In the genomic region with DNA sequence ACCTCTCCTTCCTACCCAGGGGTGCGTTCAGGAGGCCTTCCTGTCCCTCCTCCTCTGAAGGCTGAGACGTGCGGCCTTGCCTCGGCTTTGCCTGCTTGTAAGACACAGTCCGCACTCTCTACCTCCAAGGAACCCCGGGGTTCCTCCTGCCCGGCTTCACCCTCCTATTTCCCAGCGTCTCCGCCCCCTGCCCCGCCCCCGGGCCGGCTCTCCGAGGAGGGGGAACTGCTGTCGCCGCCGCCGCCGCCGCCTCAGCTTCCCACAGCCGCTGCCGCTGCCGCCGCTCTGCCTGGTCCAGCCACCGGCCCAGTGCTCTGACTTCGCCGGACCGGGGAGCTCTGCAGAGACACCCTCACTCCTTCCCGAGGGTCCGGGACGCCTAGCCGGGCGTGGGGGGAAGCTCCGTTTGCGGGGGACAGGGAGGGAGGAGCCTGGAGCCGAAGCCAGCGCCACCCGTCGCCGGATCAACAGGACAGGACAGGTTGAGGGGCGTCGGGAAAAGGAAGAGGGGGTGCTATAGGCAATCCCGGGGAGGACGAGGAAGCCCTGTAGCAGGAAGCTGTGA, we compare ENCODE assay signal across 8 cellular contexts. TPM values are rescaled to one million over a fixed set of nuclear protein-coding genes. Genes with fewer than 3 reads are reported as not detected.
DNase-seq lines count a peak whose midpoint lies in the region; ATAC-seq and TF ChIP-seq lines count a peak whose summit lies in the region.

No MANE protein-coding gene starts in this region.

- H2AK5ac ChIP-seq in IMR-90 (ENCODE audit: low read depth, low read length), result no peak overlapping the region

- H3K27me3 Mint-ChIP-seq in activated CD8-positive, alpha-beta memory T cell treated with anti-CD3 and anti-CD28 coated beads, Interleukin-2, amount 10 ng/mL, durations not matched to agents 7 days and 5 days, result peaks cover 28% of the 10 kb centered on the region
- H3K27me3 Mint-ChIP-seq in stimulated activated naive CD8-positive, alpha-beta T cell treated with anti-CD3 and anti-CD28 coated beads, Interleukin-15, amount 100 ng/mL, for 72 hours, result peaks cover 43% of the 10 kb centered on the region

- H3K4me1 ChIP-seq in IMR-90 (ENCODE audit: control insufficient read depth, insufficient read depth, low read length), result peaks cover 8% of the 10 kb centered on the region
- peaks cover 42% of the 10 kb centered on the region for H3K4me1 ChIP-seq in mucosa of stomach (ENCODE audit: control insufficient read depth, insufficient read depth, low read length)

- no peak overlapping the region for H4K5ac ChIP-seq in IMR-90 (ENCODE audit: low read depth, low read length)

- ATAC-seq in IMR-90 (ENCODE audit: low read depth) (no peak), GM19395 (IDR thresholded peaks at IDR 0.05; ENCODE audit: unreplicated experiment) (no peak), HG03565 (IDR thresholded peaks at IDR 0.05; ENCODE audit: unreplicated experiment) (no peak)
- no peak for ATAC-seq in activated CD8-positive, alpha-beta memory T cell treated with anti-CD3 and anti-CD28 coated beads, Interleukin-2, amount 10 ng/mL, durations not matched to agents 7 days and 5 days
- ATAC-seq in stimulated activated naive CD8-positive, alpha-beta T cell treated with anti-CD3 and anti-CD28 coated beads, Interleukin-15, amount 100 ng/mL, for 72 hours, result no peak

- H3K36me3 ChIP-seq in IMR-90 (ENCODE audit: control insufficient read depth, insufficient read depth, low read length), result no peaks in the 10 kb centered on the region
- H3K36me3 ChIP-seq in mucosa of stomach (ENCODE audit: control insufficient read depth, insufficient read depth, low read length), result no peaks in the 10 kb centered on the region

- no peak overlapping the region for H2BK5ac ChIP-seq in IMR-90 (ENCODE audit: low read depth, low read length, poor library complexity, severe bottlenecking)

- no peak overlapping the region for H2BK120ac ChIP-seq in IMR-90 (ENCODE audit: low read depth, low read length)

- H3K27ac ChIP-seq in IMR-90 (ENCODE audit: insufficient read depth, low read length), result no peak overlapping the region

- H3K27me3 ChIP-seq in IMR-90 (ENCODE audit: control insufficient read depth, insufficient read depth, low read length) (peaks cover 34% of the 10 kb centered on the region), mucosa of stomach (ENCODE audit: control insufficient read depth, insufficient read depth, low read length) (peaks cover 66% of the 10 kb centered on the region)

- peak overlapping the region; percentile 64 for H3K4me3 Mint-ChIP-seq in activated CD8-positive, alpha-beta memory T cell treated with anti-CD3 and anti-CD28 coated beads, Interleukin-2, amount 10 ng/mL, durations not matched to agents 7 days and 5 days
- H3K4me3 Mint-ChIP-seq in stimulated activated naive CD8-positive, alpha-beta T cell treated with anti-CD3 and anti-CD28 coated beads, Interleukin-15, amount 100 ng/mL, for 72 hours, result peak overlapping the region; percentile 87 to 99

- H3K4ac ChIP-seq in IMR-90 (ENCODE audit: low read depth, low read length), result no peak overlapping the region

- no peak overlapping the region for H2BK20ac ChIP-seq in IMR-90 (ENCODE audit: low read depth, low read length)

- in situ Hi-C loops in IMR-90 (cut with MboI; ENCODE audit: low sequenced_read_pairs), result no loop called here

- dilution Hi-C loops in IMR-90 (cut with HindIII; ENCODE audit: low sequenced_read_pairs, unreplicated experiment), result no loop called here

- H3K23ac ChIP-seq in IMR-90 (ENCODE audit: low read depth, low read length), result no peak overlapping the region

- peak overlapping the region; percentile 12; the same call in 1 of the 2 replicates for H3K4me3 ChIP-seq in IMR-90 (ENCODE audit: insufficient read depth, low read depth, low read length)
- peak overlapping the region; percentile 75 for H3K4me3 ChIP-seq in epithelial cell of proximal tubule (ENCODE audit: low read depth, low read length)
- H3K4me3 ChIP-seq in mucosa of stomach (ENCODE audit: low read length), result no peak overlapping the region

- no peaks in the 10 kb centered on the region for H3K9me1 ChIP-seq in IMR-90 (ENCODE audit: insufficient read depth, low read length)

- BruUV-seq in IMR-90 (replicated peaks; lab: Mats Ljungman, UMichigan), result no TSS peak

- no peak overlapping the region for H3K4me2 ChIP-seq in IMR-90 (ENCODE audit: low read depth, low read length)

- H4K8ac ChIP-seq in IMR-90 (ENCODE audit: low read depth in 2 of 2, low read length in 2 of 2), result no peak overlapping the region

- no peaks in the 10 kb centered on the region for H3K9me3 Mint-ChIP-seq in activated CD8-positive, alpha-beta memory T cell treated with anti-CD3 and anti-CD28 coated beads, Interleukin-2, amount 10 ng/mL, durations not matched to agents 7 days and 5 days (ENCODE audit: low read depth)
- H3K9me3 Mint-ChIP-seq in stimulated activated naive CD8-positive, alpha-beta T cell treated with anti-CD3 and anti-CD28 coated beads, Interleukin-15, amount 100 ng/mL, for 72 hours, result no peaks in the 10 kb centered on the region

- no peak for TF ChIP-seq RAD21 in IMR-90 (IDR thresholded peaks at IDR 0.05; ENCODE audit: low read length)

- 23% methylated on average over 12 of the region's 43 CpGs; no CpG with 5 or more reads in 1 of the 2 experiments for WGBS in IMR-90 (ENCODE audit: extremely low coverage in 2 of 2, insufficient read length in 1 of 2), 2 experiments

- POLR2A ChIA-PET in IMR-90 (lab: Charles Lee; ENCODE audit: unreplicated experiment), result no interaction called here

- no peak overlapping the region for H2BK15ac ChIP-seq in IMR-90 (ENCODE audit: low read depth, low read length)

- peaks cover 3% of the 10 kb centered on the region; the same call in 1 of the 2 replicates for H4K20me1 ChIP-seq in IMR-90 (ENCODE audit: insufficient read depth, low read length)

- H3K36me3 Mint-ChIP-seq in activated CD8-positive, alpha-beta memory T cell treated with anti-CD3 and anti-CD28 coated beads, Interleukin-2, amount 10 ng/mL, durations not matched to agents 7 days and 5 days, result peaks cover 11% of the 10 kb centered on the region

- peak overlapping the region; percentile 34 for H2AK9ac ChIP-seq in IMR-90 (replicated peaks; ENCODE audit: low read depth, low read length, poor library complexity)

- H3K4me1 Mint-ChIP-seq in activated CD8-positive, alpha-beta memory T cell treated with anti-CD3 and anti-CD28 coated beads, Interleukin-2, amount 10 ng/mL, durations not matched to agents 7 days and 5 days, result peaks cover 48% of the 10 kb centered on the region
- peaks cover 57% of the 10 kb centered on the region for H3K4me1 Mint-ChIP-seq in stimulated activated naive CD8-positive, alpha-beta T cell treated with anti-CD3 and anti-CD28 coated beads, Interleukin-15, amount 100 ng/mL, for 72 hours

- intact Hi-C loops in IMR-90 (cut with micrococcal nuclease), result loop anchor here (5.0 kb wide), 1 partner anchor 86 kb away; the partner anchor contains the start of gene KCTD11

- CTCF ChIA-PET in IMR-90 (lab: Yijun Ruan, JAX), result interaction anchor here (0.6 to 1.8 kb wide), 2 partner anchors 39 to 161 kb away, joined by 6 to 10 read pairs; no protein-coding TSS in a partner anchor
- CTCF ChIA-PET in activated CD8-positive, alpha-beta memory T cell treated with anti-CD3 and anti-CD28 coated beads, Interleukin-2, amount 10 ng/mL, durations not matched to agents 7 days and 5 days (lab: Charles Lee), result interaction anchor here (1.2 to 5.3 kb wide), 9 partner anchors 7 to 175 kb away, joined by 4 to 88 read pairs (median 32); partner anchors contain the start of genes CHRNB1, NEURL4, PLSCR3 and SENP3

- H3K27ac Mint-ChIP-seq in activated CD8-positive, alpha-beta memory T cell treated with anti-CD3 and anti-CD28 coated beads, Interleukin-2, amount 10 ng/mL, durations not matched to agents 7 days and 5 days, result peak overlapping the region; percentile 28
- H3K27ac Mint-ChIP-seq in stimulated activated naive CD8-positive, alpha-beta T cell treated with anti-CD3 and anti-CD28 coated beads, Interleukin-15, amount 100 ng/mL, for 72 hours, result no peak overlapping the region

- H3K9ac ChIP-seq in IMR-90 (ENCODE audit: low read depth, low read length) (no peak overlapping the region; the same call in 1 of the 2 replicates), mucosa of stomach (ENCODE audit: low read length) (peak overlapping the region; percentile 17)

- H3K79me1 ChIP-seq in IMR-90 (ENCODE audit: low read depth in 1 of 2, low read length in 2 of 2), result peaks cover 0 to 2% of the 10 kb centered on the region in 2 experiments; a peak in 1 of 4 replicates

- H2AFZ ChIP-seq in IMR-90 (replicated peaks; ENCODE audit: low read length, poor library complexity), result peak overlapping the region; percentile 16

- H3K9me3 ChIP-seq in IMR-90 (ENCODE audit: control insufficient read depth, insufficient read depth, low read length) (no peaks in the 10 kb centered on the region), mucosa of stomach (ENCODE audit: control insufficient read depth, low read length) (no peaks in the 10 kb centered on the region)

- no peak overlapping the region for H3K14ac ChIP-seq in IMR-90 (replicated peaks; ENCODE audit: low read depth, low read length)

- no peak overlapping the region for H3K56ac ChIP-seq in IMR-90 (ENCODE audit: extremely low read depth, insufficient read depth, low read length)

- TF ChIP-seq CTCF in IMR-90 (conservative IDR thresholded peaks at IDR 0.05; ENCODE audit: low read depth, low read length), result no peak
- TF ChIP-seq CTCF in epithelial cell of proximal tubule (conservative IDR thresholded peaks at IDR 0.05; ENCODE audit: low read depth, low read length), result no peak

- H3K18ac ChIP-seq in IMR-90 (ENCODE audit: low read depth, low read length), result no peak overlapping the region

- H4K91ac ChIP-seq in IMR-90 (ENCODE audit: insufficient read depth, low read depth, low read length), result no peak overlapping the region

- DNase-seq in IMR-90 (no peak), epithelial cell of proximal tubule (ENCODE audit: low read depth) (no peak), NCI-H2081 (lab: John Stamatoyannopoulos, UW) (no peak)
- peak; percentile 61 for DNase-seq in activated CD8-positive, alpha-beta memory T cell treated with anti-CD3 and anti-CD28 coated beads, Interleukin-2, amount 10 ng/mL, durations not matched to agents 7 days and 5 days
- DNase-seq in stimulated activated naive CD8-positive, alpha-beta T cell treated with anti-CD3 and anti-CD28 coated beads, Interleukin-15, amount 100 ng/mL, for 72 hours, result peak; percentile 55 to 59

- TF ChIP-seq POLR2A in IMR-90 (IDR thresholded peaks at IDR 0.05; ENCODE audit: low read depth, low read length), result no peak

RNA-seq across cellular contexts. Expression of gene FGF11, which starts 1.2 kb away (rescaled TPM):
- total RNA-seq in IMR-90 (2012; rRNA removed), result 0.18 and 0.28 TPM in 2 replicates
- 0.99 and 1.1 TPM in 2 replicates for polyA plus RNA-seq in IMR-90 (2012; rRNA removed)
- polyA plus RNA-seq in IMR-90 (2012; cell fraction: cytosol; rRNA removed), result 0.96 and 1.8 TPM in 2 replicates
- polyA plus RNA-seq in IMR-90 (2012; cell fraction: nucleus; rRNA removed; ENCODE audit: low replicate concordance), result 3.8 and 3.9 TPM in 2 replicates
- 1 to 10 TPM; 3.6 to 4.1 TPM for total RNA-seq in activated CD8-positive, alpha-beta memory T cell treated with anti-CD3 and anti-CD28 coated beads, Interleukin-2, amount 10 ng/mL, durations not matched to agents 7 days and 5 days
- 0.51 and 11.5 TPM in 2 replicates for total RNA-seq in epithelial cell of proximal tubule

RNA-seq across cellular contexts. Expression of gene TMEM102, which starts 2.9 kb away (rescaled TPM):
- total RNA-seq in IMR-90 (2012; rRNA removed) (1.1 and 1.4 TPM in 2 replicates), epithelial cell of proximal tubule (24.6 and 25.0 TPM in 2 replicates)
- 2.2 and 2.3 TPM in 2 replicates for polyA plus RNA-seq in IMR-90 (2012; rRNA removed)
- 2.0 and 3.0 TPM in 2 replicates for polyA plus RNA-seq in IMR-90 (2012; cell fraction: cytosol; rRNA removed)
- polyA plus RNA-seq in IMR-90 (2012; cell fraction: nucleus; rRNA removed; ENCODE audit: low replicate concordance), result 1.2 and 2.3 TPM in 2 replicates
- 10 to 100 TPM; 13.9 to 16.7 TPM for total RNA-seq in activated CD8-positive, alpha-beta memory T cell treated with anti-CD3 and anti-CD28 coated beads, Interleukin-2, amount 10 ng/mL, durations not matched to agents 7 days and 5 days

RNA-seq across cellular contexts. Expression of gene CHRNB1, which starts 6.7 kb away (rescaled TPM):
- 4.2 and 4.3 TPM in 2 replicates for total RNA-seq in IMR-90 (2012; rRNA removed)
- 6.0 and 6.4 TPM in 2 replicates for polyA plus RNA-seq in IMR-90 (2012; rRNA removed)
- 7.0 and 8.0 TPM in 2 replicates for polyA plus RNA-seq in IMR-90 (2012; cell fraction: cytosol; rRNA removed)
- polyA plus RNA-seq in IMR-90 (2012; cell fraction: nucleus; rRNA removed; ENCODE audit: low replicate concordance), result 0.76 and 1.6 TPM in 2 replicates
- 10 to 100 TPM; 10.4 to 13.1 TPM for total RNA-seq in activated CD8-positive, alpha-beta memory T cell treated with anti-CD3 and anti-CD28 coated beads, Interleukin-2, amount 10 ng/mL, durations not matched to agents 7 days and 5 days
- total RNA-seq in epithelial cell of proximal tubule, result 21.3 and 30.7 TPM in 2 replicates

RNA-seq across cellular contexts. Expression of gene SPEM3, which starts 9.5 kb away (rescaled TPM):
- not detected in 2 replicates for total RNA-seq in IMR-90 (2012; rRNA removed)
- polyA plus RNA-seq in IMR-90 (2012; rRNA removed), result not detected in 2 replicates
- not detected in 2 replicates for polyA plus RNA-seq in IMR-90 (2012; cell fraction: cytosol; rRNA removed)
- not detected in 2 replicates for polyA plus RNA-seq in IMR-90 (2012; cell fraction: nucleus; rRNA removed; ENCODE audit: low replicate concordance)
- not detected for total RNA-seq in activated CD8-positive, alpha-beta memory T cell treated with anti-CD3 and anti-CD28 coated beads, Interleukin-2, amount 10 ng/mL, durations not matched to agents 7 days and 5 days
- not detected in 2 replicates for total RNA-seq in epithelial cell of proximal tubule

RNA-seq across cellular contexts. Expression of gene SPEM2, which starts 12.7 kb away (rescaled TPM):
- total RNA-seq in IMR-90 (2012; rRNA removed) (not detected in 2 replicates), epithelial cell of proximal tubule (not detected in 2 replicates)
- not detected in 2 replicates for polyA plus RNA-seq in IMR-90 (2012; rRNA removed)
- polyA plus RNA-seq in IMR-90 (2012; cell fraction: cytosol; rRNA removed), result not detected in 2 replicates
- polyA plus RNA-seq in IMR-90 (2012; cell fraction: nucleus; rRNA removed; ENCODE audit: low replicate concordance), result 0.13 TPM in 1 of 2 replicates, not detected in the other
- total RNA-seq in activated CD8-positive, alpha-beta memory T cell treated with anti-CD3 and anti-CD28 coated beads, Interleukin-2, amount 10 ng/mL, durations not matched to agents 7 days and 5 days, result not detected

Comparison
In these comparisons a context has a peak if more than half of its experiments do, and no peak if none do; other contexts are left out.
1. DNase-seq: peak in activated CD8-positive, alpha-beta memory T cell treated with anti-CD3 and anti-CD28 coated beads, Interleukin-2, amount 10 ng/mL, durations not matched to agents 7 days and 5 days (single experiment) and stimulated activated naive CD8-positive, alpha-beta T cell treated with anti-CD3 and anti-CD28 coated beads, Interleukin-15, amount 100 ng/mL, for 72 hours (2 of 2); none in IMR-90 (single experiment), epithelial cell of proximal tubule (single experiment) and NCI-H2081 (0 of 2).